ENCODE assay signal across 20 cellular contexts in the genomic region with DNA sequence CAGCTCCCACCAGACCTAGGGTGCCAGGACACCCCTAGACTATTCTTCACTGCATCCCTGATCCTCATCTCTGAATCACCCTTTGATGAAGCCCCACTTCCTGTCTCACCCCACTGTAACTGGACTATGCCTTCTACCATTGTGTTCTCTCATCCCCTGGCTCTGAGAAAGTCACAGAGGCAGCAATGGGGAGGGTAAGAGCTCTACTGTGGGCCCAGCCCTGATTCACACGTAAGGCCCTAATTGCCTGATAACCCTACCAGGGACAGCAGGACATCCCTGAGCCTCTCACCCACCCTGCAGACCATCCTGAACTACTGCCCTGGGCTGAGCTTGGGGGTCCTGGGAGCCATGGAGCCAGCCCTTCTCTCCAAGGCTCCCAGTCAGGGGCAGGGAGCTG. TPM values are rescaled to one million over a fixed set of nuclear protein-coding genes. Genes with fewer than 3 reads are reported as not detected.
"Had no signal": no experiment of that assay in that cellular context is flagged by ENCODE, and none has a peak within 500 bp of the region (broad histone marks: within the 10 kb centered on the region; RNA-seq: fewer than 3 reads in every experiment).

No MANE protein-coding gene starts in this region.

- DNase-seq: activated CD8-positive, alpha-beta memory T cell treated with anti-CD3 and anti-CD28 coated beads for 24 hours; activated naive CD4-positive, alpha-beta T cell; brain microvascular endothelial cell; central memory CD4-positive, alpha-beta T cell; esophagus squamous epithelium; hypothalamus; mesenchymal stem cell; naive B cell; stimulated activated CD4-positive, alpha-beta T cell treated with anti-CD3 and anti-CD28 coated beads, Interleukin-4, amount 100 ng/mL, for 1 hour; stimulated activated naive CD4-positive, alpha-beta T cell treated with Interleukin-2 at 50 U/mL for 16 hours; thyroid gland; WERI-Rb-1 had no signal

- H3K9me3 ChIP-seq: adrenal gland, ascending aorta, esophagus squamous epithelium, gastroesophageal sphincter, prostate gland, thyroid gland had no signal

- H3K27me3 Mint-ChIP-seq: activated naive CD8-positive, alpha-beta T cell had no signal

- H3K27ac Mint-ChIP-seq: activated naive CD8-positive, alpha-beta T cell had no signal

- H3K36me3 Mint-ChIP-seq: activated naive CD8-positive, alpha-beta T cell; naive B cell had no signal

- H3K4me3 ChIP-seq: adrenal gland, ascending aorta, esophagus squamous epithelium, gastroesophageal sphincter, prostate gland, thyroid gland had no signal

- H3K27ac ChIP-seq: adrenal gland, ascending aorta, brain microvascular endothelial cell, gastroesophageal sphincter, prostate gland, thyroid gland, WERI-Rb-1 had no signal

- H3K36me3 ChIP-seq: adrenal gland, ascending aorta, brain microvascular endothelial cell, esophagus squamous epithelium, gastroesophageal sphincter, prostate gland, thyroid gland, WERI-Rb-1 had no signal

- H3K9me3 Mint-ChIP-seq: neural crest cell had no signal

- ATAC-seq: gastroesophageal sphincter, SK-N-SH treated with all-trans-retinoic acid at 6 μM for 48 hours had no signal

- H3K27me3 ChIP-seq: adrenal gland, ascending aorta, brain microvascular endothelial cell, esophagus squamous epithelium, gastroesophageal sphincter, thyroid gland had no signal

- H3K4me1 ChIP-seq: adrenal gland, ascending aorta, gastroesophageal sphincter had no signal

- H3K4me3 Mint-ChIP-seq: activated naive CD8-positive, alpha-beta T cell; naive B cell; neural crest cell had no signal

RNA-seq across cellular contexts. Expression of a gene that starts 1.5 kb away (rescaled TPM):
- total RNA-seq: ascending aorta had no signal

RNA-seq across cellular contexts. Expression of a gene that starts 24.4 kb away (rescaled TPM):
- total RNA-seq: T-helper 2 cell treated with Interferon-gamma antibody and Interleukin-4, amounts not matched to agents 100 ng/mL and 5 ng/mL, for 36 hours had no signal
